Comparison of ENCODE assay signal across 8 cellular contexts in genomic region chr12:25195056-25195971, GRCh38. TPM values are rescaled to one million over a fixed set of nuclear protein-coding genes. Genes with fewer than 3 reads are reported as not detected.
A peak's percentile ranks its signal among the peaks of the same experiment; 100 is the strongest.
DNase-seq lines count a peak whose midpoint lies in the region; ATAC-seq and TF ChIP-seq lines count a peak whose summit lies in the region.

A gene with protein sequence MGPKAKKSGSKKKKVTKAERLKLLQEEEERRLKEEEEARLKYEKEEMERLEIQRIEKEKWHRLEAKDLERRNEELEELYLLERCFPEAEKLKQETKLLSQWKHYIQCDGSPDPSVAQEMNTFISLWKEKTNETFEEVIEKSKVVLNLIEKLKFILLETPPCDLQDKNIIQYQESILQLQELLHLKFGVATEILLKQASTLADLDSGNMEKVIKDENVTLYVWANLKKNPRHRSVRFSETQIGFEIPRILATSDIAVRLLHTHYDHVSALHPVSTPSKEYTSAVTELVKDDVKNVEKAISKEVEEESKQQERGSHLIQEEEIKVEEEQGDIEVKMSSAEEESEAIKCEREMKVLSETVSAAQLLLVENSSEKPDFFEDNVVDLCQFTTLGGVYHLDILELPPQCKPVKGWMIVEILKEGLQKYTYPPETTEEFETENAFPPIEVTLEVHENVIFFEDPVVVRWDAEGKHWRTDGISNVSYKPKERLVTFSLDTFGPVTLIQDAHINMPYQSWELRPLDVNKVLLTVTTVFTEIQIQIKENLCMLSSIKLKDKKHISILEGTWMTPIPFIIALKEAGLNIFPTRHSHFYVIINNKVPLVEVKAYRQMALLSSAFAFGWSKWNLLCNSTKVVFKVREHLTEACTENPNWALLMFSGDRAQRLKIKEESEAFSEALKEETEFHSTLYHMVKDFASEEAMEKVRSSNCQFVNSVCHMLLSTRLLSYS (minus strand): TSS chr12:25195160. CDS start chr12:25195078, 82 bp downstream.
Gene ETFRF1 (plus strand): TSS chr12:25195237. CDS start chr12:25203957, 8,720 bp downstream.

- DNase-seq in DMS79 (lab: John Stamatoyannopoulos, UW) (peak; percentile 87), KG1 (lab: John Stamatoyannopoulos, UW) (peak; percentile 99)
- peak; percentile 96 to 97 for DNase-seq in activated T-cell treated with anti-CD3 and anti-CD28 coated beads, Interleukin-2, amount 50 U/mL, for 48 hours
- peak; percentile 98 for DNase-seq in stimulated activated CD8-positive, alpha-beta memory T cell treated with anti-CD3 and anti-CD28 coated beads, Interleukin-4, amount 100 ng/mL, for 48 hours

- ATAC-seq in GM21737 (IDR thresholded peaks at IDR 0.05; ENCODE audit: unreplicated experiment): peak; percentile 93
- ATAC-seq in esophagus mucosa: peak; percentile 99

- no peaks in the 10 kb centered on the region for H3K9me3 ChIP-seq in mucosa of stomach (ENCODE audit: control insufficient read depth, low read length)

- peak within 1 kb of the TSS; percentile 98 for H3K9ac ChIP-seq in mucosa of stomach (ENCODE audit: low read length)

- H3K27me3 ChIP-seq in mucosa of stomach (ENCODE audit: control insufficient read depth, insufficient read depth, low read length): no peaks in the 10 kb centered on the region

- H3K36me3 ChIP-seq in mucosa of stomach (ENCODE audit: control insufficient read depth, insufficient read depth, low read length): no peaks in the 10 kb centered on the region

- H3K4me3 ChIP-seq in mucosa of stomach (ENCODE audit: low read length): peak within 1 kb of the TSS; percentile 98

- no peaks in the 10 kb centered on the region for H3K4me1 ChIP-seq in mucosa of stomach (ENCODE audit: control insufficient read depth, insufficient read depth, low read length)

TF ChIP-seq in PFSK-1, 5 proteins besides CTCF, POLR2A, EP300 and RAD21:
- TF ChIP-seq FOXP2 (optimal IDR thresholded peaks at IDR 0.05; ENCODE audit: borderline replicate concordance, extremely low read depth, extremely low read length, insufficient read depth): peak; percentile 46
- TF ChIP-seq TAF1 (IDR thresholded peaks at IDR 0.05; ENCODE audit: borderline replicate concordance, insufficient read depth, low read length): peak; percentile 85; the same call in 1 of the 2 replicates
- TF ChIP-seq POLR2AphosphoS5 (IDR thresholded peaks at IDR 0.05; ENCODE audit: low read depth, low read length): peak; percentile 85
- TF ChIP-seq, protein P1, sequence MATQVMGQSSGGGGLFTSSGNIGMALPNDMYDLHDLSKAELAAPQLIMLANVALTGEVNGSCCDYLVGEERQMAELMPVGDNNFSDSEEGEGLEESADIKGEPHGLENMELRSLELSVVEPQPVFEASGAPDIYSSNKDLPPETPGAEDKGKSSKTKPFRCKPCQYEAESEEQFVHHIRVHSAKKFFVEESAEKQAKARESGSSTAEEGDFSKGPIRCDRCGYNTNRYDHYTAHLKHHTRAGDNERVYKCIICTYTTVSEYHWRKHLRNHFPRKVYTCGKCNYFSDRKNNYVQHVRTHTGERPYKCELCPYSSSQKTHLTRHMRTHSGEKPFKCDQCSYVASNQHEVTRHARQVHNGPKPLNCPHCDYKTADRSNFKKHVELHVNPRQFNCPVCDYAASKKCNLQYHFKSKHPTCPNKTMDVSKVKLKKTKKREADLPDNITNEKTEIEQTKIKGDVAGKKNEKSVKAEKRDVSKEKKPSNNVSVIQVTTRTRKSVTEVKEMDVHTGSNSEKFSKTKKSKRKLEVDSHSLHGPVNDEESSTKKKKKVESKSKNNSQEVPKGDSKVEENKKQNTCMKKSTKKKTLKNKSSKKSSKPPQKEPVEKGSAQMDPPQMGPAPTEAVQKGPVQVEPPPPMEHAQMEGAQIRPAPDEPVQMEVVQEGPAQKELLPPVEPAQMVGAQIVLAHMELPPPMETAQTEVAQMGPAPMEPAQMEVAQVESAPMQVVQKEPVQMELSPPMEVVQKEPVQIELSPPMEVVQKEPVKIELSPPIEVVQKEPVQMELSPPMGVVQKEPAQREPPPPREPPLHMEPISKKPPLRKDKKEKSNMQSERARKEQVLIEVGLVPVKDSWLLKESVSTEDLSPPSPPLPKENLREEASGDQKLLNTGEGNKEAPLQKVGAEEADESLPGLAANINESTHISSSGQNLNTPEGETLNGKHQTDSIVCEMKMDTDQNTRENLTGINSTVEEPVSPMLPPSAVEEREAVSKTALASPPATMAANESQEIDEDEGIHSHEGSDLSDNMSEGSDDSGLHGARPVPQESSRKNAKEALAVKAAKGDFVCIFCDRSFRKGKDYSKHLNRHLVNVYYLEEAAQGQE (IDR thresholded peaks at IDR 0.05; ENCODE audit: insufficient read depth in 1 of 2, low read depth in 2 of 2, low read length in 2 of 2): no peak
- peak; percentile 96; the same call in 1 of the 2 replicates for TF ChIP-seq SIN3A (IDR thresholded peaks at IDR 0.05; ENCODE audit: borderline replicate concordance, insufficient read depth, low read length)

RNA-seq across cellular contexts. Expression of the first gene that starts in this region (rescaled TPM):
- polyA plus RNA-seq in PFSK-1 (2012; ENCODE audit: insufficient read length, low read depth): not detected
- total RNA-seq in esophagus mucosa: not detected

RNA-seq across cellular contexts. Expression of gene ETFRF1, which starts in this region (rescaled TPM):
- polyA plus RNA-seq in PFSK-1 (2012; ENCODE audit: insufficient read length, low read depth): 4.5 TPM
- total RNA-seq in esophagus mucosa: 13.1 TPM

Comparison
In these comparisons a context has a peak if more than half of its experiments do, and no peak if none do; other contexts are left out.
1. Peak in every context shown above with its lines: DNase-seq, ATAC-seq and H3K4me3 ChIP-seq.